In genomic region chr10:102927311-102928010, GRCh38 we compare ENCODE assay signal across 1 cellular context.
TF ChIP-seq lines count a peak whose summit lies in the region.

No MANE protein-coding gene starts in this region.

TF ChIP-seq in SK-N-SH, 30 proteins besides CTCF, POLR2A, EP300 and RAD21 (continued from another document):
- TF ChIP-seq YY1 (IDR thresholded peaks at IDR 0.05; ENCODE audit: low read depth) (no peak), SIN3A (IDR thresholded peaks at IDR 0.05; ENCODE audit: borderline replicate concordance, low read depth, low read length) (no peak)
